Comparison of ENCODE assay signal across 16 cellular contexts in the genomic region with DNA sequence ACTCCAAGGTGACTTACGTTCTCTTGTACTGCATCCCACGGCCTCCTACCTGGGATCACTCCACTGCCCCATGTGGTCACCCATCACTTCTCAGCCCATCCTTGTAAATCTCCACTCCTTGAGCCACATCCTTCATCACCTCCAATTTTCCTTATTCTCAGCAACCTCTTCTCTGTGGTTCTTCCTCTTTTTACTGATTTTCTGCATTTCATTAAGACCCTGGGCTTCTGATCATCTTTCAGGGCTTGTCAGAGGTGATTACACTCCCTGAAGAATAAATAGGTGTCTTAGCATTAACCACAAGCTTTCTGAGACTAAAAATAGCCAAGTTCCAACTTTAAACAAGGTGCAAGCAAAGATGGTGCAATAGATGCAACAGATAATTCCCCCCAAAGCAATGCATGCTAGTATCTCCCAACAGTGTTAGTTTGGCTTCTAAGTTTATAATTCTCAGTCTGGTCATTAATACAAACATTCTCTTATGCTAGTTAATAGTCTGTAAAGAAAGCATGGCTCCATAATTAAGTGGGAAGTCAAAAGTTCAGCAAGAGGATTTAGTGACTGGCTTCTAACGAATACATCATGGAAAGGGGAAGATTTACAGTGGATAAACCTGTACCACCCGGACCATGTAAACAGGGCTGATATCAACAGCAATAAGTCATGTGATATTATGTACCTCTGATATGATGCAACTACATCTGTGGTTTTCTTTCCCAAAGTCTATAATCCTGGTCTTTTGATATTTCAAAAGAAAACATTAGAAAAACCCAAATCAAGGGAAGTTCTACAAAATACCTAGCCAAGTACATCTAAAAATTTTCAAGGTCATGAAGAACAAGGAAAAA. TPM values are rescaled to one million over a fixed set of nuclear protein-coding genes. Genes with fewer than 3 reads are reported as not detected.
DNase-seq lines count a peak whose midpoint lies in the region; ATAC-seq and TF ChIP-seq lines count a peak whose summit lies in the region.
"Had no signal": no experiment of that assay in that cellular context is flagged by ENCODE, and none has a peak within 500 bp of the region (broad histone marks: within the 10 kb centered on the region; RNA-seq: fewer than 3 reads in every experiment).

No MANE protein-coding gene starts in this region.

- no peaks in the 10 kb centered on the region for H4K20me1 ChIP-seq in GM23338 (replicated peaks; ENCODE audit: insufficient read depth)

- H3K4me1 ChIP-seq in GM23338 (ENCODE audit: insufficient read depth) = peaks cover 12% of the 10 kb centered on the region; the same call in 1 of the 2 replicates

- ATAC-seq in GM23338 (peak; percentile 33; the same call in 2 of the 3 replicates), left lobe of liver (peak; percentile 34)
- ATAC-seq in activated CD8-positive, alpha-beta T cell treated with anti-CD3 and anti-CD28 coated beads, Interleukin-2, amount 10 ng/mL, durations not matched to agents 7 days and 5 days = no peak
- ATAC-seq: right lobe of liver, SK-N-SH treated with all-trans-retinoic acid at 6 μM for 48 hours, WTC11 had no signal

- TF ChIP-seq CTCF in GM23338 (conservative IDR thresholded peaks at IDR 0.05; ENCODE audit: low read depth in 2 of 2) = no peak; a peak in 1 of 4 replicates

- no peak overlapping the region for H2AFZ ChIP-seq in GM23338
- H2AFZ ChIP-seq: neural progenitor cell had no signal

- H3K27me3 ChIP-seq in GM23338 (ENCODE audit: insufficient read depth) = no peaks in the 10 kb centered on the region
- H3K27me3 ChIP-seq: neural progenitor cell, right lobe of liver had no signal

- no peak overlapping the region for H3K4me2 ChIP-seq in GM23338
- H3K4me2 ChIP-seq: neural progenitor cell had no signal

- CTCF ChIA-PET in activated CD8-positive, alpha-beta T cell treated with anti-CD3 and anti-CD28 coated beads, Interleukin-2, amount 10 ng/mL, durations not matched to agents 7 days and 5 days (lab: Charles Lee) = interaction anchor here (0.9 to 7.1 kb wide), 13 partner anchors 8 to 91 kb away, joined by 3 to 96 read pairs (median 5); no protein-coding TSS in a partner anchor

- no peaks in the 10 kb centered on the region for H3K36me3 ChIP-seq in GM23338 (ENCODE audit: insufficient read depth)
- H3K36me3 ChIP-seq: neural progenitor cell, right lobe of liver had no signal

- peaks cover 18% of the 10 kb centered on the region for H3K4me1 Mint-ChIP-seq in GM23338
- H3K4me1 Mint-ChIP-seq in activated CD8-positive, alpha-beta T cell treated with anti-CD3 and anti-CD28 coated beads, Interleukin-2, amount 10 ng/mL, durations not matched to agents 7 days and 5 days (ENCODE audit: low read depth) = peaks cover 77% of the 10 kb centered on the region

- no peak overlapping the region for H3K4me3 Mint-ChIP-seq in GM23338
- H3K4me3 Mint-ChIP-seq in activated CD8-positive, alpha-beta T cell treated with anti-CD3 and anti-CD28 coated beads, Interleukin-2, amount 10 ng/mL, durations not matched to agents 7 days and 5 days = peak overlapping the region; percentile 0
- H3K4me3 Mint-ChIP-seq: neural progenitor cell, WTC11 had no signal

- H3K27ac ChIP-seq in GM23338 (ENCODE audit: low read depth) = no peak overlapping the region
- H3K27ac ChIP-seq: 22Rv1, neural progenitor cell, right lobe of liver had no signal

- H3K9me2 ChIP-seq in GM23338 (ENCODE audit: insufficient read depth) = no peaks in the 10 kb centered on the region

- H3K79me2 ChIP-seq in GM23338 (replicated peaks; ENCODE audit: insufficient read depth) = no peaks in the 10 kb centered on the region

- H3K9me3 Mint-ChIP-seq in GM23338 = no peaks in the 10 kb centered on the region
- no peaks in the 10 kb centered on the region for H3K9me3 Mint-ChIP-seq in activated CD8-positive, alpha-beta T cell treated with anti-CD3 and anti-CD28 coated beads, Interleukin-2, amount 10 ng/mL, durations not matched to agents 7 days and 5 days (ENCODE audit: insufficient read depth)
- H3K9me3 Mint-ChIP-seq: neural progenitor cell, WTC11 had no signal

- H3K27me3 Mint-ChIP-seq in GM23338 (ENCODE audit: insufficient read depth, low read depth, poor library complexity) = peaks cover 2% of the 10 kb centered on the region
- no peaks in the 10 kb centered on the region for H3K27me3 Mint-ChIP-seq in activated CD8-positive, alpha-beta T cell treated with anti-CD3 and anti-CD28 coated beads, Interleukin-2, amount 10 ng/mL, durations not matched to agents 7 days and 5 days (ENCODE audit: low read depth)

- H3K27ac Mint-ChIP-seq in GM23338 = no peak overlapping the region
- peak overlapping the region; percentile 83 for H3K27ac Mint-ChIP-seq in activated CD8-positive, alpha-beta T cell treated with anti-CD3 and anti-CD28 coated beads, Interleukin-2, amount 10 ng/mL, durations not matched to agents 7 days and 5 days

- POLR2A ChIA-PET in activated CD8-positive, alpha-beta T cell treated with anti-CD3 and anti-CD28 coated beads, Interleukin-2, amount 10 ng/mL, durations not matched to agents 7 days and 5 days (lab: Charles Lee) = interaction anchor here (0.8 to 17.6 kb wide), 7 partner anchors 9 to 80 kb away, joined by 3 to 722 read pairs (median 6); a partner anchor contains a TSS

- no peaks in the 10 kb centered on the region; the same call in 1 of the 2 replicates for H3F3A ChIP-seq in GM23338 (replicated peaks; ENCODE audit: low read depth)

- no peak overlapping the region for H3K4me3 ChIP-seq in GM23338
- H3K4me3 ChIP-seq: lung, neural progenitor cell, right lobe of liver had no signal

- no peaks in the 10 kb centered on the region for H3K36me3 Mint-ChIP-seq in GM23338 (ENCODE audit: low read depth)
- peaks cover 56% of the 10 kb centered on the region for H3K36me3 Mint-ChIP-seq in activated CD8-positive, alpha-beta T cell treated with anti-CD3 and anti-CD28 coated beads, Interleukin-2, amount 10 ng/mL, durations not matched to agents 7 days and 5 days (ENCODE audit: low read depth)
- H3K36me3 Mint-ChIP-seq: WTC11 had no signal

- DNase-seq in DMS53 (lab: John Stamatoyannopoulos, UW) (peak; percentile 13), DMS53 treated with DMSO at 0.1 percent for 48 hours (lab: John Stamatoyannopoulos, UW; ENCODE audit: unreplicated experiment) (no peak), GM23338 (ENCODE audit: low spot score) (peak; percentile 31), left lobe of liver (ENCODE audit: low spot score) (no peak), NCI-H1105 (lab: John Stamatoyannopoulos, UW) (no peak), cerebellar cortex (ENCODE audit: low spot score) (no peak), cerebellum (ENCODE audit: low spot score) (no peak)
- DNase-seq in activated CD8-positive, alpha-beta T cell treated with anti-CD3 and anti-CD28 coated beads, Interleukin-2, amount 10 ng/mL, durations not matched to agents 7 days and 5 days = no peak
- DNase-seq: NCI-H1417; right lobe of liver; stimulated activated CD4-positive, alpha-beta T cell treated with anti-CD3 and anti-CD28 coated beads, Interleukin-4, amount 100 ng/mL, for 1 hour had no signal

TF ChIP-seq in GM23338, 12 proteins besides CTCF, POLR2A, EP300 and RAD21:
- TF ChIP-seq ZNF114 (CRISPR knock-in tag; IDR thresholded peaks at IDR 0.05) = no peak
- TF ChIP-seq EZH2 (IDR thresholded peaks at IDR 0.05; ENCODE audit: low read depth, unreplicated experiment) = no peak
- TF ChIP-seq ZNF331 (CRISPR knock-in tag; IDR thresholded peaks at IDR 0.05; ENCODE audit: low read depth) = no peak
- TF ChIP-seq, protein P1, sequence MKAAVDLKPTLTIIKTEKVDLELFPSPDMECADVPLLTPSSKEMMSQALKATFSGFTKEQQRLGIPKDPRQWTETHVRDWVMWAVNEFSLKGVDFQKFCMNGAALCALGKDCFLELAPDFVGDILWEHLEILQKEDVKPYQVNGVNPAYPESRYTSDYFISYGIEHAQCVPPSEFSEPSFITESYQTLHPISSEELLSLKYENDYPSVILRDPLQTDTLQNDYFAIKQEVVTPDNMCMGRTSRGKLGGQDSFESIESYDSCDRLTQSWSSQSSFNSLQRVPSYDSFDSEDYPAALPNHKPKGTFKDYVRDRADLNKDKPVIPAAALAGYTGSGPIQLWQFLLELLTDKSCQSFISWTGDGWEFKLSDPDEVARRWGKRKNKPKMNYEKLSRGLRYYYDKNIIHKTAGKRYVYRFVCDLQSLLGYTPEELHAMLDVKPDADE (IDR thresholded peaks at IDR 0.05) = no peak
- TF ChIP-seq POLR2AphosphoS5 (IDR thresholded peaks at IDR 0.05; ENCODE audit: low read depth) = no peak

RNA-seq across cellular contexts. Expression of a gene that starts 47.4 kb away (rescaled TPM):
- 8.7 and 12.3 TPM in 2 replicates for total RNA-seq in GM23338 (2014; rRNA removed; shearing (Covaris generic))
- polyA plus RNA-seq in GM23338 (2016; fragmentation: Nextera tagmentation; extraction: Ambion mirVana) = 2.3 and 2.8 TPM in 2 replicates
- 1 to 10 TPM; 8.7 to 9.1 TPM for total RNA-seq in activated CD8-positive, alpha-beta T cell treated with anti-CD3 and anti-CD28 coated beads, Interleukin-2, amount 10 ng/mL, durations not matched to agents 7 days and 5 days
- total RNA-seq in left lobe of liver = 0.08 TPM
- 7.8 TPM for total RNA-seq in cerebellum

RNA-seq across cellular contexts. Expression of a gene that starts 51.9 kb away (rescaled TPM):
- 11.7 and 13.8 TPM in 2 replicates for total RNA-seq in GM23338 (2014; rRNA removed; shearing (Covaris generic))
- polyA plus RNA-seq in GM23338 (2016; fragmentation: Nextera tagmentation; extraction: Ambion mirVana) = 7.8 and 8.5 TPM in 2 replicates
- total RNA-seq in activated CD8-positive, alpha-beta T cell treated with anti-CD3 and anti-CD28 coated beads, Interleukin-2, amount 10 ng/mL, durations not matched to agents 7 days and 5 days = 100 to 1,000 TPM; 150 to 165 TPM
- total RNA-seq in left lobe of liver = 12.4 TPM
- 33.8 TPM for total RNA-seq in cerebellum

Comparison
In these comparisons a context has a peak if more than half of its experiments do, and no peak if none do; other contexts are left out.
1. DNase-seq: peak in DMS53 (single experiment) and GM23338 (single experiment); none in DMS53 treated with DMSO at 0.1 percent for 48 hours (single experiment), activated CD8-positive, alpha-beta T cell treated with anti-CD3 and anti-CD28 coated beads, Interleukin-2, amount 10 ng/mL, durations not matched to agents 7 days and 5 days (single experiment), left lobe of liver (single experiment), NCI-H1105 (single experiment), cerebellar cortex (single experiment) and cerebellum (single experiment).